Comparison of ENCODE assay signal across 1 cellular context in genomic region chrX:18173494-18174180, GRCh38.
TF ChIP-seq lines count a peak whose summit lies in the region.

No MANE protein-coding gene starts in this region.

TF ChIP-seq in K562, 482 proteins besides CTCF, POLR2A, EP300 and RAD21 (continued from another document):
- TF ChIP-seq, protein P1, sequence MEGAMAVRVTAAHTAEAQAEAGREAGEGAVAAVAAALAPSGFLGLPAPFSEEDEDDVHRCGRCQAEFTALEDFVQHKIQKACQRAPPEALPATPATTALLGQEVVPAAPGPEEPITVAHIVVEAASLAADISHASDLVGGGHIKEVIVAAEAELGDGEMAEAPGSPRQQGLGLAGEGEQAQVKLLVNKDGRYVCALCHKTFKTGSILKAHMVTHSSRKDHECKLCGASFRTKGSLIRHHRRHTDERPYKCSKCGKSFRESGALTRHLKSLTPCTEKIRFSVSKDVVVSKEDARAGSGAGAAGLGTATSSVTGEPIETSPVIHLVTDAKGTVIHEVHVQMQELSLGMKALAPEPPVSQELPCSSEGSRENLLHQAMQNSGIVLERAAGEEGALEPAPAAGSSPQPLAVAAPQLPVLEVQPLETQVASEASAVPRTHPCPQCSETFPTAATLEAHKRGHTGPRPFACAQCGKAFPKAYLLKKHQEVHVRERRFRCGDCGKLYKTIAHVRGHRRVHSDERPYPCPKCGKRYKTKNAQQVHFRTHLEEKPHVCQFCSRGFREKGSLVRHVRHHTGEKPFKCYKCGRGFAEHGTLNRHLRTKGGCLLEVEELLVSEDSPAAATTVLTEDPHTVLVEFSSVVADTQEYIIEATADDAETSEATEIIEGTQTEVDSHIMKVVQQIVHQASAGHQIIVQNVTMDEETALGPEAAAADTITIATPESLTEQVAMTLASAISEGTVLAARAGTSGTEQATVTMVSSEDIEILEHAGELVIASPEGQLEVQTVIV (CRISPR knock-in tag; IDR thresholded peaks at IDR 0.05; ENCODE audit: borderline replicate concordance) = no peak
- TF ChIP-seq SIN3B (IDR thresholded peaks at IDR 0.05; ENCODE audit: low read depth) (no peak), ELF4 (CRISPR knock-in tag; IDR thresholded peaks at IDR 0.05) (no peak), NCOA6 (IDR thresholded peaks at IDR 0.05) (no peak), RERE (CRISPR knock-in tag; IDR thresholded peaks at IDR 0.05; ENCODE audit: borderline replicate concordance) (no peak), ZNF445 (CRISPR knock-in tag; IDR thresholded peaks at IDR 0.05; ENCODE audit: low read depth) (no peak), MEF2A (IDR thresholded peaks at IDR 0.05; ENCODE audit: control insufficient read depth, low read depth, low read length) (no peak)
